In genomic region chr18:48440924-48441323, GRCh38 we compare ENCODE assay signal across 26 cellular contexts. TPM values are rescaled to one million over a fixed set of nuclear protein-coding genes. Genes with fewer than 3 reads are reported as not detected.
DNase-seq lines count a peak whose midpoint lies in the region; ATAC-seq and TF ChIP-seq lines count a peak whose summit lies in the region.
"Had no signal": no experiment of that assay in that cellular context is flagged by ENCODE, and none has a peak within 500 bp of the region (broad histone marks: within the 10 kb centered on the region; RNA-seq: fewer than 3 reads in every experiment).

No MANE protein-coding gene starts in this region.

- H3K36me3 ChIP-seq in gastrocnemius medialis (no peaks in the 10 kb centered on the region), vagina (no peaks in the 10 kb centered on the region), body of pancreas (replicated peaks in 1 of 2; ENCODE audit: insufficient read depth in 1 of 2, low read depth in 2 of 2) (no peaks in the 10 kb centered on the region)
- H3K36me3 ChIP-seq: colonic mucosa, thyroid gland had no signal

- DNase-seq in chondrocyte (ENCODE audit: low spot score) (no peak), left ventricle myocardium superior (no peak), gastrocnemius medialis (peak; percentile 29 to 57), vagina (ENCODE audit: extremely low spot score in 2 of 2) (no peak), progenitor cell of endocrine pancreas (ENCODE audit: low spot score, unreplicated experiment) (no peak), endothelial cell (ENCODE audit: low spot score) (no peak), body of pancreas (no peak)
- DNase-seq: activated CD4-positive, alpha-beta T cell treated with anti-CD3 and anti-CD28 coated beads for 48 hours; activated naive CD4-positive, alpha-beta T cell; activated T-cell treated with anti-CD3 and anti-CD28 coated beads, Interleukin-2, amount 50 U/mL, for 48 hours; Caco-2; colonic mucosa; effector memory CD8-positive, alpha-beta T cell; GF-D8; naive B cell; NCI-H524 treated with DMSO at 0.1 percent for 48 hours; PC-9; SHP77 treated with DMSO at 0.1 percent for 48 hours; stimulated activated CD4-positive, alpha-beta T cell treated with anti-CD3 and anti-CD28 coated beads, Interleukin-12 subunit alpha, Interleukin-12 subunit beta, amount 100 ng/mL, for 4 hours; stimulated activated CD4-positive, alpha-beta T cell treated with anti-CD3 and anti-CD28 coated beads, Interleukin-4, amount 100 ng/mL, for 1 hour had no signal

- no peak for TF ChIP-seq CTCF in chondrocyte (IDR thresholded peaks at IDR 0.05)
- no peak for TF ChIP-seq CTCF in gastrocnemius medialis (IDR thresholded peaks at IDR 0.05 in 4 of 5, conservative IDR thresholded peaks at IDR 0.05 in 1 of 5)
- no peak for TF ChIP-seq CTCF in vagina (IDR thresholded peaks at IDR 0.05)
- no peak for TF ChIP-seq CTCF in progenitor cell of endocrine pancreas (IDR thresholded peaks at IDR 0.05; ENCODE audit: unreplicated experiment)
- TF ChIP-seq CTCF in endothelial cell (IDR thresholded peaks at IDR 0.05; ENCODE audit: unreplicated experiment), result no peak
- TF ChIP-seq CTCF in body of pancreas (IDR thresholded peaks at IDR 0.05), result no peak

- no peaks in the 10 kb centered on the region for H3K9me3 ChIP-seq in gastrocnemius medialis
- no peaks in the 10 kb centered on the region for H3K9me3 ChIP-seq in vagina
- H3K9me3 ChIP-seq in body of pancreas, result no peaks in the 10 kb centered on the region
- H3K9me3 ChIP-seq: Caco-2, colonic mucosa, thyroid gland had no signal

- intact Hi-C loops in left ventricle myocardium superior (cut with micrococcal nuclease), result no loop called here
- intact Hi-C loops in gastrocnemius medialis (cut with DNase I; ENCODE audit: low total_unique reads), result loop anchor here (5.0 kb wide), 1 partner anchor 99 kb away; no protein-coding TSS in a partner anchor
- intact Hi-C loops in vagina (cut with DNase I), result loop anchor here (1.0 kb wide), 1 partner anchor 31 kb away; no protein-coding TSS in a partner anchor
- intact Hi-C loops in body of pancreas (cut with DNase I), result loop anchor here (10.0 kb wide), 1 partner anchor 666 kb away; no protein-coding TSS in a partner anchor

- peaks cover 38% of the 10 kb centered on the region for H3K27me3 Mint-ChIP-seq in chondrocyte (ENCODE audit: low read depth)
- peaks cover 40% of the 10 kb centered on the region for H3K27me3 Mint-ChIP-seq in progenitor cell of endocrine pancreas
- H3K27me3 Mint-ChIP-seq in endothelial cell (ENCODE audit: unreplicated experiment), result no peaks in the 10 kb centered on the region

- ATAC-seq in left ventricle myocardium superior (peak; percentile 46), gastrocnemius medialis (peak; percentile 61 to 67), body of pancreas (no peak)
- ATAC-seq: effector memory CD8-positive, alpha-beta T cell; esophagus mucosa had no signal

- no peaks in the 10 kb centered on the region for H3K9me3 Mint-ChIP-seq in chondrocyte (ENCODE audit: low read depth)
- no peaks in the 10 kb centered on the region for H3K9me3 Mint-ChIP-seq in progenitor cell of endocrine pancreas (ENCODE audit: low read depth)
- no peaks in the 10 kb centered on the region for H3K9me3 Mint-ChIP-seq in endothelial cell (ENCODE audit: unreplicated experiment)
- H3K9me3 Mint-ChIP-seq: effector memory CD8-positive, alpha-beta T cell; IgD-negative memory B cell; naive B cell had no signal

- TF ChIP-seq POLR2A in gastrocnemius medialis (IDR thresholded peaks at IDR 0.05) (no peak), vagina (IDR thresholded peaks at IDR 0.05) (no peak), body of pancreas (IDR thresholded peaks at IDR 0.05) (no peak)

- H3K27ac Mint-ChIP-seq in chondrocyte (ENCODE audit: unreplicated experiment), result peak overlapping the region; percentile 42
- no peak overlapping the region for H3K27ac Mint-ChIP-seq in progenitor cell of endocrine pancreas
- H3K27ac Mint-ChIP-seq in endothelial cell (ENCODE audit: unreplicated experiment), result no peak overlapping the region
- H3K27ac Mint-ChIP-seq: effector memory CD8-positive, alpha-beta T cell; IgD-negative memory B cell; naive B cell had no signal

- H3K4me3 Mint-ChIP-seq in chondrocyte (ENCODE audit: unreplicated experiment) (peak overlapping the region; percentile 33), progenitor cell of endocrine pancreas (ENCODE audit: low read depth) (no peak overlapping the region), endothelial cell (ENCODE audit: unreplicated experiment) (no peak overlapping the region)
- H3K4me3 Mint-ChIP-seq: effector memory CD8-positive, alpha-beta T cell; IgD-negative memory B cell; naive B cell had no signal

- WGBS in body of pancreas, 2 donors, result 63 to 78% methylated on average over 9 of the region's 9 CpGs

- H3K36me3 Mint-ChIP-seq in chondrocyte (ENCODE audit: low read depth) (peaks cover 3% of the 10 kb centered on the region), progenitor cell of endocrine pancreas (ENCODE audit: insufficient read depth) (no peaks in the 10 kb centered on the region), endothelial cell (ENCODE audit: low read depth, unreplicated experiment) (no peaks in the 10 kb centered on the region)
- H3K36me3 Mint-ChIP-seq: IgD-negative memory B cell, naive B cell had no signal

- in situ Hi-C loops in gastrocnemius medialis (cut with MboI; ENCODE audit: low sequenced_read_pairs in 4 of 4), result loop anchor here (5.0 to 25.0 kb wide), 6 partner anchors 96 to 654 kb away; no protein-coding TSS in a partner anchor

- H3K4me1 ChIP-seq in gastrocnemius medialis (peaks cover 15 to 18% of the 10 kb centered on the region in 2 donors), vagina (peaks cover 27% of the 10 kb centered on the region), body of pancreas (no peaks in the 10 kb centered on the region)
- H3K4me1 ChIP-seq: Caco-2, colonic mucosa had no signal

- H3K27me3 ChIP-seq in gastrocnemius medialis, result no peaks in the 10 kb centered on the region
- H3K27me3 ChIP-seq in vagina, result no peaks in the 10 kb centered on the region
- no peaks in the 10 kb centered on the region for H3K27me3 ChIP-seq in body of pancreas
- H3K27me3 ChIP-seq: colonic mucosa, thyroid gland had no signal

- H3K4me3 ChIP-seq in gastrocnemius medialis, result peak overlapping the region in 2 of 4 donors; percentile 19 to 22
- H3K4me3 ChIP-seq in vagina, result no peak overlapping the region
- H3K4me3 ChIP-seq in body of pancreas, result no peak overlapping the region
- H3K4me3 ChIP-seq: colonic mucosa, hepatocyte, PC-9, thyroid gland had no signal

- H3K4me1 Mint-ChIP-seq in chondrocyte (ENCODE audit: low read depth), result peaks cover 31% of the 10 kb centered on the region
- peaks cover 2% of the 10 kb centered on the region for H3K4me1 Mint-ChIP-seq in progenitor cell of endocrine pancreas (ENCODE audit: low read depth)
- no peaks in the 10 kb centered on the region for H3K4me1 Mint-ChIP-seq in endothelial cell (ENCODE audit: unreplicated experiment)
- H3K4me1 Mint-ChIP-seq: naive B cell had no signal

- H3K27ac ChIP-seq in gastrocnemius medialis (peak overlapping the region; percentile 12 to 57 (median 20)), vagina (peak overlapping the region; percentile 18), body of pancreas (no peak overlapping the region)
- H3K27ac ChIP-seq: C4-2B, colonic mucosa, hepatocyte, PC-9, VCaP had no signal

RNA-seq across cellular contexts. Expression of gene ZBTB7C, which starts 31.7 kb away (rescaled TPM):
- total RNA-seq in chondrocyte (1.00 to 4.4 TPM (median 1.4 TPM) in 3 replicates), left ventricle myocardium superior (2.1 TPM), gastrocnemius medialis (10 to 100 TPM in 1 of 4 donors, 1 to 10 TPM in 1, under 1 TPM in 2; 0.53 to 12.3 (median 1.1) TPM), vagina (40.5 TPM), progenitor cell of endocrine pancreas (0.57 and 0.95 TPM in 2 replicates), endothelial cell (ENCODE audit: unreplicated experiment) (0.67 TPM), body of pancreas (1 to 10 TPM; 1.3 to 2.3 TPM)
- total RNA-seq: PC-9 had no signal

Comparison
In these comparisons a context has a peak if more than half of its experiments do, and no peak if none do; other contexts are left out.
1. DNase-seq: peak in gastrocnemius medialis (2 of 2); none in chondrocyte (single experiment), left ventricle myocardium superior (single experiment), vagina (0 of 2), progenitor cell of endocrine pancreas (single experiment), endothelial cell (single experiment) and body of pancreas (0 of 4).
2. H3K27ac ChIP-seq: peak in gastrocnemius medialis (4 of 4) and vagina (single experiment); none in body of pancreas (0 of 4).